24 cellular contexts compared by ENCODE assay signal in genomic region chr15:73724211-73724610, GRCh38. TPM values are rescaled to one million over a fixed set of nuclear protein-coding genes. Genes with fewer than 3 reads are reported as not detected.
"Had no signal": no experiment of that assay in that cellular context is flagged by ENCODE, and none has a peak within 500 bp of the region (broad histone marks: within the 10 kb centered on the region; RNA-seq: fewer than 3 reads in every experiment).

No MANE protein-coding gene starts in this region.

- H3K4me1 ChIP-seq: adrenal gland, breast epithelium had no signal

- H3K9me3 Mint-ChIP-seq: activated B cell treated with CpG ODN at 0.5 μM for 24 hours; activated CD4-positive, alpha-beta memory T cell treated with anti-CD3 and anti-CD28 coated beads for 36 hours; activated CD4-positive, alpha-beta T cell treated with anti-CD3 and anti-CD28 coated beads, Interleukin-2, amount 10 ng/mL, durations not matched to agents 24 days and 14 days; activated naive CD4-positive, alpha-beta T cell treated with anti-CD3 and anti-CD28 coated beads for 36 hours; activated naive CD8-positive, alpha-beta T cell treated with anti-CD3 and anti-CD28 coated beads for 36 hours; activated T-cell treated with anti-CD3 and anti-CD28 coated beads, Interleukin-2, amount 50 U/mL, for 4 hours; IgD-negative memory B cell had no signal

- H3K4me3 Mint-ChIP-seq: activated B cell treated with CpG ODN at 0.5 μM for 24 hours; activated CD4-positive, alpha-beta memory T cell treated with anti-CD3 and anti-CD28 coated beads for 36 hours; activated CD4-positive, alpha-beta T cell treated with anti-CD3 and anti-CD28 coated beads, Interleukin-2, amount 10 ng/mL, durations not matched to agents 24 days and 14 days; activated naive CD4-positive, alpha-beta T cell treated with anti-CD3 and anti-CD28 coated beads for 36 hours; activated naive CD8-positive, alpha-beta T cell treated with anti-CD3 and anti-CD28 coated beads for 36 hours; activated T-cell treated with anti-CD3 and anti-CD28 coated beads, Interleukin-2, amount 50 U/mL, for 4 hours; IgD-negative memory B cell had no signal

- H3K4me1 Mint-ChIP-seq: activated B cell treated with CpG ODN at 0.5 μM for 24 hours; activated CD4-positive, alpha-beta T cell treated with anti-CD3 and anti-CD28 coated beads, Interleukin-2, amount 10 ng/mL, durations not matched to agents 24 days and 14 days; activated naive CD8-positive, alpha-beta T cell treated with anti-CD3 and anti-CD28 coated beads for 36 hours; IgD-negative memory B cell had no signal

- H3K36me3 ChIP-seq: adrenal gland, breast epithelium had no signal

- H3K4me3 ChIP-seq: adrenal gland, breast epithelium had no signal

- H3K36me3 Mint-ChIP-seq: activated CD4-positive, alpha-beta memory T cell treated with anti-CD3 and anti-CD28 coated beads for 36 hours; activated naive CD8-positive, alpha-beta T cell treated with anti-CD3 and anti-CD28 coated beads for 36 hours; IgD-negative memory B cell had no signal

- DNase-seq: activated B cell treated with CpG ODN at 0.5 μM for 24 hours; activated CD4-positive, alpha-beta memory T cell treated with anti-CD3 and anti-CD28 coated beads for 36 hours; activated CD4-positive, alpha-beta T cell treated with anti-CD3 and anti-CD28 coated beads for 1 hour; activated CD4-positive, alpha-beta T cell treated with anti-CD3 and anti-CD28 coated beads, Interleukin-2, amount 10 ng/mL, durations not matched to agents 24 days and 14 days; activated CD8-positive, alpha-beta memory T cell treated with anti-CD3 and anti-CD28 coated beads for 24 hours; activated gamma-delta T cell; activated naive CD4-positive, alpha-beta T cell treated with anti-CD3 and anti-CD28 coated beads for 36 hours; activated naive CD8-positive, alpha-beta T cell treated with anti-CD3 and anti-CD28 coated beads for 36 hours; activated T-cell treated with anti-CD3 and anti-CD28 coated beads, Interleukin-2, amount 50 U/mL, for 4 hours; adrenal gland; anterior cingulate cortex; KG1; NCI-H1048; NCI-H146; NCI-H187 treated with DMSO at 0.1 percent for 48 hours; NCI-H2081 treated with DMSO at 0.1 percent for 48 hours; NCI-H446; NCI-H524; PC-3; SIG-M5; T-helper 2 cell; T1000 had no signal

- H3K27me3 ChIP-seq: adrenal gland, breast epithelium had no signal

- ATAC-seq: activated T-cell treated with anti-CD3 and anti-CD28 coated beads, Interleukin-2, amount 50 U/mL, for 4 hours; PC-3 had no signal

- H3K27ac Mint-ChIP-seq: activated B cell treated with CpG ODN at 0.5 μM for 24 hours; activated CD4-positive, alpha-beta memory T cell treated with anti-CD3 and anti-CD28 coated beads for 36 hours; activated CD4-positive, alpha-beta T cell treated with anti-CD3 and anti-CD28 coated beads, Interleukin-2, amount 10 ng/mL, durations not matched to agents 24 days and 14 days; activated naive CD4-positive, alpha-beta T cell treated with anti-CD3 and anti-CD28 coated beads for 36 hours; activated naive CD8-positive, alpha-beta T cell treated with anti-CD3 and anti-CD28 coated beads for 36 hours; IgD-negative memory B cell had no signal

- H3K9me3 ChIP-seq: adrenal gland, breast epithelium had no signal

- H3K27ac ChIP-seq: adrenal gland, breast epithelium had no signal

RNA-seq across cellular contexts. Expression of gene INSYN1, which starts 28.9 kb away (rescaled TPM):
- total RNA-seq: activated B cell treated with CpG ODN at 0.5 μM for 24 hours; activated CD4-positive, alpha-beta memory T cell treated with anti-CD3 and anti-CD28 coated beads for 36 hours; activated CD4-positive, alpha-beta T cell treated with anti-CD3 and anti-CD28 coated beads, Interleukin-2, amount 10 ng/mL, durations not matched to agents 24 days and 14 days; activated naive CD4-positive, alpha-beta T cell treated with anti-CD3 and anti-CD28 coated beads for 36 hours; activated naive CD8-positive, alpha-beta T cell treated with anti-CD3 and anti-CD28 coated beads for 36 hours; activated T-cell treated with anti-CD3 and anti-CD28 coated beads, Interleukin-2, amount 50 U/mL, for 4 hours; PC-3 had no signal
- polyA plus RNA-seq: IgD-negative memory B cell had no signal

RNA-seq across cellular contexts. Expression of gene CD276, which starts 40.0 kb away (rescaled TPM):
- polyA plus RNA-seq: IgD-negative memory B cell had no signal
